27 cellular contexts compared by ENCODE assay signal in genomic region chr12:79569679-79570078, GRCh38.
"Had no signal": no experiment of that assay in that cellular context is flagged by ENCODE, and none has a peak within 500 bp of the region (broad histone marks: within the 10 kb centered on the region; RNA-seq: fewer than 3 reads in every experiment).

No MANE protein-coding gene starts in this region.

- H3K4me1 Mint-ChIP-seq: stimulated activated naive CD8-positive, alpha-beta T cell treated with anti-CD3 and anti-CD28 coated beads, Interleukin-15, amount 100 ng/mL, for 72 hours had no signal

- H3K4me3 ChIP-seq: left lung, lower lobe of right lung, ovary, right atrium auricular region, right lobe of liver, smooth muscle cell, transverse colon, upper lobe of right lung had no signal

- H3K27ac Mint-ChIP-seq: natural killer cell; nephron progenitor cell; progenitor cell of endocrine pancreas; stimulated activated memory B cell treated with anti-CD40 and anti-IgM and Interleukin-4, amounts not matched to agents 10 μg/mL and 1 μg/mL and 100 μg/mL, for 72 hours; stimulated activated naive CD8-positive, alpha-beta T cell treated with anti-CD3 and anti-CD28 coated beads, Interleukin-15, amount 100 ng/mL, for 72 hours had no signal

- H3K36me3 ChIP-seq: ovary, upper lobe of right lung had no signal

- H3K4me2 ChIP-seq: smooth muscle cell had no signal

- H3K27ac ChIP-seq: left lung, lower lobe of right lung, ovary, right atrium auricular region, right lobe of liver, transverse colon, upper lobe of right lung had no signal

- H3K4me3 Mint-ChIP-seq: naive B cell; natural killer cell; nephron progenitor cell; stimulated activated memory B cell treated with anti-CD40 and anti-IgM and Interleukin-4, amounts not matched to agents 10 μg/mL and 1 μg/mL and 100 μg/mL, for 72 hours; stimulated activated naive CD8-positive, alpha-beta T cell treated with anti-CD3 and anti-CD28 coated beads, Interleukin-15, amount 100 ng/mL, for 72 hours had no signal

- ATAC-seq: left cardiac atrium; left lung; lower lobe of right lung; natural killer cell; stimulated activated memory B cell treated with anti-CD40 and anti-IgM and Interleukin-4, amounts not matched to agents 10 μg/mL and 1 μg/mL and 100 μg/mL, for 72 hours; stimulated activated naive CD8-positive, alpha-beta T cell treated with anti-CD3 and anti-CD28 coated beads, Interleukin-15, amount 100 ng/mL, for 72 hours; upper lobe of right lung had no signal

- H3K9me3 ChIP-seq: right lobe of liver had no signal

- H3K27me3 Mint-ChIP-seq: naive B cell; progenitor cell of endocrine pancreas; stimulated activated memory B cell treated with anti-CD40 and anti-IgM and Interleukin-4, amounts not matched to agents 10 μg/mL and 1 μg/mL and 100 μg/mL, for 72 hours; stimulated activated naive CD8-positive, alpha-beta T cell treated with anti-CD3 and anti-CD28 coated beads, Interleukin-15, amount 100 ng/mL, for 72 hours had no signal

- H3K27me3 ChIP-seq: left lung, ovary, right atrium auricular region, right lobe of liver, transverse colon, upper lobe of right lung had no signal

- H3K4me1 ChIP-seq: right atrium auricular region had no signal

- FAIRE-seq: keratinocyte, urothelium cell line had no signal

- DNase-seq: hippocampal formation; kidney glomerular epithelial cell; left cardiac atrium; left lung; lower lobe of right lung; mammary epithelial cell; mesenchymal stem cell; naive B cell; natural killer cell; nephron progenitor cell; ovary; right lobe of liver; stimulated activated CD4-positive, alpha-beta T cell treated with anti-CD3 and anti-CD28 coated beads, Interleukin-1b, Interleukin-23, amount 100 ng/mL, for 48 hours; stimulated activated CD4-positive, alpha-beta T cell treated with anti-CD3 and anti-CD28 coated beads, Interleukin-2, amount 100 ng/mL, for 48 hours; stimulated activated CD4-positive, alpha-beta T cell treated with anti-CD3 and anti-CD28 coated beads, Interleukin-4, amount 100 ng/mL, for 4 hours; stimulated activated CD8-positive, alpha-beta memory T cell treated with anti-CD3 and anti-CD28 coated beads, Interleukin-4, amount 100 ng/mL, for 48 hours; stimulated activated naive CD4-positive, alpha-beta T cell treated with Interleukin-2 at 50 U/mL for 16 hours; stimulated activated naive CD8-positive, alpha-beta T cell treated with anti-CD3 and anti-CD28 coated beads, Interleukin-15, amount 100 ng/mL, for 72 hours; substantia nigra; transverse colon; upper lobe of right lung had no signal
